11 cellular contexts compared by ENCODE assay signal in the genomic region with DNA sequence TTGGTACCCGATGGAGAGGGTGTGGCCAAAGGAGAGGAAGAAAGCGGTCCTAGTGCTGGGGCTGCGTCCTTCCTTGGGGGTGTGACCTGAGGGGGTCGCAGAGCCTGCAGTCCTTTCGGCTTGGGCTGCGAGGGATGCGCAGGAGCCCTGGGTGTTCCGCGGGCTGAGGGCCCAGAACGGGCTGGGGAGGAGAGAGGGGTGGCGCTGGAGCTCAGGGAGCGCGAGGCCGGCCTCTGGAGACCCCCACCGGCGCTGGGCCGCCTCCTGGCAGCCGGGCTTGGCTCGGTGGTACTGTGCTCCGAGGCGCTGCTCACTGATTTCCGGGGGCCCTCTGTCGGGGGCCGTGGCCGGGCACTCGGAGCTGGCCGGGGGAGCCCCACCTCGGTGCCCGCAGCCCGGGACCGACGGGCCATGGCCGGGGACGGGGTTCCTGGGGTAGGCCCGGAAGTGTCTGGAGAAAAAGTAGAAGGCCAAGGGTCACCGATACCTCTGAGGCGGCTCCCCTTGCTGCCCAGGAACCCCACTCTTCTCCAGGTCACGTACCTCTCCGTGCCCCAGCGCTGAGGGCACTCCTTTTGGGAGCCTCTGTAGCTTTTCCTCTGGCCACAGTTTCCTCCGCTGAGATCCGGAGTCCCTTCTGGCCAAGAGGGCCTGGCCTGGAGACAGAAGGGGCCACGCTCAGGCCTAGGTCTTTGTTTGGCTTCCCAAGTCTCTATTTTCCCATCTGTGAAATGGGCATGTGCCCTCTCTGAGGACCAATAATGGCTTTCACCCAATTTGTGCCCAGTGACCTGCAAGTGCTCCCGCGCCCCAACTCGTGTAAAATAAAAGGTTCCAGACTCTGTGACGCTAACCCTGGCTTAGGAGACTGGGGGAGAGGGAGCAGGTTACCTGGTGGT. TPM values are rescaled to one million over a fixed set of nuclear protein-coding genes. Genes with fewer than 3 reads are reported as not detected.
A peak's percentile ranks its signal among the peaks of the same experiment; 100 is the strongest.
DNase-seq lines count a peak whose midpoint lies in the region; ATAC-seq and TF ChIP-seq lines count a peak whose summit lies in the region.
"Had no signal": no experiment of that assay in that cellular context is flagged by ENCODE, and none has a peak within 500 bp of the region (broad histone marks: within the 10 kb centered on the region; RNA-seq: fewer than 3 reads in every experiment).

No MANE protein-coding gene starts in this region.

- no peaks in the 10 kb centered on the region for H3K9me3 Mint-ChIP-seq in activated naive CD4-positive, alpha-beta T cell treated with anti-CD3 and anti-CD28 coated beads, Interleukin-2, amount 50 U/mL, for 24 hours
- H3K9me3 Mint-ChIP-seq in activated naive CD4-positive, alpha-beta T cell treated with anti-CD3 and anti-CD28 coated beads, Interleukin-2, amount 50 U/mL, for 72 hours: peaks cover 0 to 4% of the 10 kb centered on the region in 2 donors
- no peaks in the 10 kb centered on the region for H3K9me3 Mint-ChIP-seq in activated naive CD8-positive, alpha-beta T cell treated with anti-CD3 and anti-CD28 coated beads, Interleukin-2, amount 10 ng/mL, durations not matched to agents 7 days and 5 days

- H3K9me3 ChIP-seq in thoracic aorta: no peaks in the 10 kb centered on the region

- H3K36me3 ChIP-seq in thoracic aorta: no peaks in the 10 kb centered on the region

- H3K36me3 Mint-ChIP-seq in activated naive CD4-positive, alpha-beta T cell treated with anti-CD3 and anti-CD28 coated beads, Interleukin-2, amount 50 U/mL, for 24 hours: no peaks in the 10 kb centered on the region
- H3K36me3 Mint-ChIP-seq in activated naive CD4-positive, alpha-beta T cell treated with anti-CD3 and anti-CD28 coated beads, Interleukin-2, amount 50 U/mL, for 72 hours: no peaks in the 10 kb centered on the region
- no peaks in the 10 kb centered on the region for H3K36me3 Mint-ChIP-seq in activated naive CD8-positive, alpha-beta T cell treated with anti-CD3 and anti-CD28 coated beads, Interleukin-2, amount 10 ng/mL, durations not matched to agents 7 days and 5 days
- H3K36me3 Mint-ChIP-seq: activated CD8-positive, alpha-beta memory T cell treated with anti-CD3 and anti-CD28 coated beads, Interleukin-2, amount 10 ng/mL, durations not matched to agents 7 days and 5 days had no signal

- POLR2A ChIA-PET in activated naive CD8-positive, alpha-beta T cell treated with anti-CD3 and anti-CD28 coated beads, Interleukin-2, amount 10 ng/mL, durations not matched to agents 7 days and 5 days (lab: Charles Lee): interaction anchor here (1.6 kb wide), 1 partner anchor 10 kb away, joined by 6 read pairs; no protein-coding TSS in a partner anchor

- peak overlapping the region; percentile 53 for H3K4me3 ChIP-seq in thoracic aorta

- H3K27me3 Mint-ChIP-seq in activated naive CD4-positive, alpha-beta T cell treated with anti-CD3 and anti-CD28 coated beads, Interleukin-2, amount 50 U/mL, for 24 hours: peaks cover 12% of the 10 kb centered on the region
- peaks cover 45% of the 10 kb centered on the region for H3K27me3 Mint-ChIP-seq in activated naive CD8-positive, alpha-beta T cell treated with anti-CD3 and anti-CD28 coated beads, Interleukin-2, amount 10 ng/mL, durations not matched to agents 7 days and 5 days

- H3K27ac Mint-ChIP-seq in activated naive CD4-positive, alpha-beta T cell treated with anti-CD3 and anti-CD28 coated beads, Interleukin-2, amount 50 U/mL, for 24 hours: no peak overlapping the region
- no peak overlapping the region for H3K27ac Mint-ChIP-seq in activated naive CD4-positive, alpha-beta T cell treated with anti-CD3 and anti-CD28 coated beads, Interleukin-2, amount 50 U/mL, for 72 hours
- H3K27ac Mint-ChIP-seq in activated naive CD8-positive, alpha-beta T cell treated with anti-CD3 and anti-CD28 coated beads, Interleukin-2, amount 10 ng/mL, durations not matched to agents 7 days and 5 days: no peak overlapping the region
- H3K27ac Mint-ChIP-seq: activated CD8-positive, alpha-beta memory T cell treated with anti-CD3 and anti-CD28 coated beads, Interleukin-2, amount 10 ng/mL, durations not matched to agents 7 days and 5 days had no signal

- H3K27ac ChIP-seq in layer of hippocampus (ENCODE audit: low read depth, low read length) (peak overlapping the region; percentile 65), thoracic aorta (no peak overlapping the region)

- ATAC-seq in activated naive CD4-positive, alpha-beta T cell treated with anti-CD3 and anti-CD28 coated beads, Interleukin-2, amount 50 U/mL, for 72 hours: no peak
- ATAC-seq in activated naive CD8-positive, alpha-beta T cell treated with anti-CD3 and anti-CD28 coated beads, Interleukin-2, amount 10 ng/mL, durations not matched to agents 7 days and 5 days (ENCODE audit: low read depth): no peak
- no peak for ATAC-seq in thoracic aorta (ENCODE audit: insufficient number of reproducible peaks, low FRiP score, low read depth)
- ATAC-seq: activated CD8-positive, alpha-beta memory T cell treated with anti-CD3 and anti-CD28 coated beads, Interleukin-2, amount 10 ng/mL, durations not matched to agents 7 days and 5 days had no signal

- H3K4me3 Mint-ChIP-seq in activated naive CD4-positive, alpha-beta T cell treated with anti-CD3 and anti-CD28 coated beads, Interleukin-2, amount 50 U/mL, for 24 hours: peak overlapping the region; percentile 36
- H3K4me3 Mint-ChIP-seq in activated naive CD8-positive, alpha-beta T cell treated with anti-CD3 and anti-CD28 coated beads, Interleukin-2, amount 10 ng/mL, durations not matched to agents 7 days and 5 days: peak overlapping the region; percentile 68

- peaks cover 21 to 41% of the 10 kb centered on the region in 2 donors for H3K4me1 ChIP-seq in thoracic aorta (ENCODE audit: control insufficient read depth in 1 of 2, low read depth in 2 of 2)

- peaks cover 23% of the 10 kb centered on the region for H3K4me1 Mint-ChIP-seq in activated naive CD4-positive, alpha-beta T cell treated with anti-CD3 and anti-CD28 coated beads, Interleukin-2, amount 50 U/mL, for 24 hours
- peaks cover 23% of the 10 kb centered on the region for H3K4me1 Mint-ChIP-seq in activated naive CD8-positive, alpha-beta T cell treated with anti-CD3 and anti-CD28 coated beads, Interleukin-2, amount 10 ng/mL, durations not matched to agents 7 days and 5 days

- no peak for TF ChIP-seq CTCF in thoracic aorta (IDR thresholded peaks at IDR 0.05)
- no peak for TF ChIP-seq CTCF in GM13976 (IDR thresholded peaks at IDR 0.05; ENCODE audit: borderline replicate concordance, control extremely low read depth, extremely low read depth, insufficient read depth, missing control alignments)

- in situ Hi-C loops in GM13976 (cut with MboI; ENCODE audit: low sequenced_read_pairs, unreplicated experiment): no loop called here

- no peak for DNase-seq in activated naive CD4-positive, alpha-beta T cell treated with anti-CD3 and anti-CD28 coated beads, Interleukin-2, amount 50 U/mL, for 72 hours (ENCODE audit: low spot score in 2 of 2)
- no peak for DNase-seq in activated naive CD8-positive, alpha-beta T cell treated with anti-CD3 and anti-CD28 coated beads, Interleukin-2, amount 10 ng/mL, durations not matched to agents 7 days and 5 days
- DNase-seq in thoracic aorta (ENCODE audit: low spot score) (no peak), GM13976 (ENCODE audit: low spot score) (no peak), superior temporal gyrus (ENCODE audit: extremely low spot score) (no peak), DMS53 treated with DMSO at 0.1 percent for 48 hours (lab: John Stamatoyannopoulos, UW; ENCODE audit: unreplicated experiment) (no peak)

- H3K27me3 ChIP-seq in layer of hippocampus (ENCODE audit: control insufficient read depth, insufficient read depth, low read length) (peaks cover 6% of the 10 kb centered on the region), thoracic aorta (replicated peaks; ENCODE audit: insufficient read depth) (peaks cover 6% of the 10 kb centered on the region)

RNA-seq across cellular contexts. Expression of gene PRR36, which starts 1.6 kb away (rescaled TPM):
- total RNA-seq in activated naive CD4-positive, alpha-beta T cell treated with anti-CD3 and anti-CD28 coated beads, Interleukin-2, amount 50 U/mL, for 72 hours: under 1 TPM; 0.20 to 0.97 TPM
- total RNA-seq in activated naive CD8-positive, alpha-beta T cell treated with anti-CD3 and anti-CD28 coated beads, Interleukin-2, amount 10 ng/mL, durations not matched to agents 7 days and 5 days: under 1 TPM; 0.40 to 0.78 TPM
- total RNA-seq in thoracic aorta: not detected
- total RNA-seq: NCI-H460 had no signal

RNA-seq across cellular contexts. Expression of gene LRRC8E, which starts 15.8 kb away (rescaled TPM):
- total RNA-seq in activated naive CD4-positive, alpha-beta T cell treated with anti-CD3 and anti-CD28 coated beads, Interleukin-2, amount 50 U/mL, for 72 hours: not detected
- not detected for total RNA-seq in activated naive CD8-positive, alpha-beta T cell treated with anti-CD3 and anti-CD28 coated beads, Interleukin-2, amount 10 ng/mL, durations not matched to agents 7 days and 5 days
- under 1 TPM in 1 of 2 donors, not detected in 1; 0.14 TPM for total RNA-seq in thoracic aorta
- total RNA-seq: activated CD8-positive, alpha-beta memory T cell treated with anti-CD3 and anti-CD28 coated beads, Interleukin-2, amount 10 ng/mL, durations not matched to agents 7 days and 5 days; T-helper 1 cell treated with Interleukin-12 subunit alpha and Interleukin-12 subunit beta and Interleukin-4 antibody, amounts not matched to agents 30 ng/mL and 1 ng/mL, for 36 hours had no signal

RNA-seq across cellular contexts. Expression of gene MAP2K7, which starts 31.1 kb away (rescaled TPM):
- 10 to 100 TPM; 38.4 to 55.3 TPM for total RNA-seq in activated naive CD4-positive, alpha-beta T cell treated with anti-CD3 and anti-CD28 coated beads, Interleukin-2, amount 50 U/mL, for 72 hours
- 10 to 100 TPM; 46.8 to 46.9 TPM for total RNA-seq in activated naive CD8-positive, alpha-beta T cell treated with anti-CD3 and anti-CD28 coated beads, Interleukin-2, amount 10 ng/mL, durations not matched to agents 7 days and 5 days
- 10 to 100 TPM; 15.2 to 16.9 TPM for total RNA-seq in thoracic aorta

RNA-seq across cellular contexts. Expression of gene TGFBR3L, which starts 42.1 kb away (rescaled TPM):
- 1 to 10 TPM; 3.3 to 5.8 TPM for total RNA-seq in activated naive CD4-positive, alpha-beta T cell treated with anti-CD3 and anti-CD28 coated beads, Interleukin-2, amount 50 U/mL, for 72 hours
- 1 to 10 TPM; 2.2 to 3.6 TPM for total RNA-seq in activated naive CD8-positive, alpha-beta T cell treated with anti-CD3 and anti-CD28 coated beads, Interleukin-2, amount 10 ng/mL, durations not matched to agents 7 days and 5 days
- not detected for total RNA-seq in thoracic aorta

RNA-seq across cellular contexts. Expression of gene EVI5L, which starts 42.5 kb away (rescaled TPM):
- 1 to 10 TPM; 4.6 to 7.8 TPM for total RNA-seq in activated naive CD4-positive, alpha-beta T cell treated with anti-CD3 and anti-CD28 coated beads, Interleukin-2, amount 50 U/mL, for 72 hours
- total RNA-seq in activated naive CD8-positive, alpha-beta T cell treated with anti-CD3 and anti-CD28 coated beads, Interleukin-2, amount 10 ng/mL, durations not matched to agents 7 days and 5 days: 10 to 100 TPM in 1 of 2 experiments, 1 to 10 TPM in 1; 9.6 to 10.4 TPM
- total RNA-seq in thoracic aorta: 10 to 100 TPM; 12.1 to 16.8 TPM
